1 cellular context compared by ENCODE assay signal in genomic region chr11:62752994-62753735, GRCh38.
TF ChIP-seq lines count a peak whose summit lies in the region.

No MANE protein-coding gene starts in this region.

TF ChIP-seq in IMR-90, 13 proteins besides CTCF, POLR2A, EP300 and RAD21 (continued from another document):
- TF ChIP-seq FOS (IDR thresholded peaks at IDR 0.05; ENCODE audit: low read depth, low read length) (no peak), RCOR1 (IDR thresholded peaks at IDR 0.05; ENCODE audit: insufficient replicate concordance, low read length) (no peak), RFX5 (IDR thresholded peaks at IDR 0.05; ENCODE audit: low read depth, low read length) (no peak), NFE2L2 (IDR thresholded peaks at IDR 0.05; ENCODE audit: low read depth, low read length) (no peak), MAZ (IDR thresholded peaks at IDR 0.05; ENCODE audit: borderline replicate concordance, low read depth, low read length) (no peak), SMC3 (IDR thresholded peaks at IDR 0.05; ENCODE audit: low read depth, low read length) (no peak), MXI1 (IDR thresholded peaks at IDR 0.05; ENCODE audit: borderline replicate concordance, low read depth, low read length) (no peak), BHLHE40 (IDR thresholded peaks at IDR 0.05; ENCODE audit: low read depth, low read length) (no peak), USF2 (IDR thresholded peaks at IDR 0.05; ENCODE audit: low read depth, low read length) (no peak)
- TF ChIP-seq, protein P1, sequence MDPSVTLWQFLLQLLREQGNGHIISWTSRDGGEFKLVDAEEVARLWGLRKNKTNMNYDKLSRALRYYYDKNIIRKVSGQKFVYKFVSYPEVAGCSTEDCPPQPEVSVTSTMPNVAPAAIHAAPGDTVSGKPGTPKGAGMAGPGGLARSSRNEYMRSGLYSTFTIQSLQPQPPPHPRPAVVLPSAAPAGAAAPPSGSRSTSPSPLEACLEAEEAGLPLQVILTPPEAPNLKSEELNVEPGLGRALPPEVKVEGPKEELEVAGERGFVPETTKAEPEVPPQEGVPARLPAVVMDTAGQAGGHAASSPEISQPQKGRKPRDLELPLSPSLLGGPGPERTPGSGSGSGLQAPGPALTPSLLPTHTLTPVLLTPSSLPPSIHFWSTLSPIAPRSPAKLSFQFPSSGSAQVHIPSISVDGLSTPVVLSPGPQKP (IDR thresholded peaks at IDR 0.05; ENCODE audit: borderline replicate concordance, low read depth, low read length): no peak
